Comparison of ENCODE assay signal across 1 cellular context in genomic region chr14:68137704-68138619, GRCh38.
TF ChIP-seq lines count a peak whose summit lies in the region.

No MANE protein-coding gene starts in this region.

TF ChIP-seq in HEK293, 187 proteins besides CTCF, POLR2A, EP300 and RAD21 (continued from another document and continues in another):
- TF ChIP-seq PRDM2 (tag by site-specific recombination; IDR thresholded peaks at IDR 0.05; ENCODE audit: borderline replicate concordance) (no peak), ZNF132 (tag by site-specific recombination; IDR thresholded peaks at IDR 0.05; ENCODE audit: borderline replicate concordance) (no peak), ZSCAN4 (tag by site-specific recombination; IDR thresholded peaks at IDR 0.05) (0 out of 2 replicates have a peak, but pooled peaks have one; percentile 20), IKZF3 (tag by site-specific recombination; IDR thresholded peaks at IDR 0.05) (peak; percentile 95), HOXD13 (CRISPR knock-in tag; IDR thresholded peaks at IDR 0.05; ENCODE audit: borderline replicate concordance) (no peak), RBAK (tag by site-specific recombination; IDR thresholded peaks at IDR 0.05) (no peak), ZNF398 (tag by site-specific recombination; IDR thresholded peaks at IDR 0.05) (no peak), ATF2 (tag by site-specific recombination; IDR thresholded peaks at IDR 0.05; ENCODE audit: low read depth) (peak; percentile 90), ZNF560 (tag by site-specific recombination; IDR thresholded peaks at IDR 0.05; ENCODE audit: borderline replicate concordance) (no peak), ZNF23 (tag by site-specific recombination; IDR thresholded peaks at IDR 0.05; ENCODE audit: borderline replicate concordance) (no peak), ZNF529 (tag by site-specific recombination; IDR thresholded peaks at IDR 0.05; ENCODE audit: insufficient replicate concordance) (no peak), ZNF830 (tag by site-specific recombination; IDR thresholded peaks at IDR 0.05; ENCODE audit: low read depth) (no peak), SALL2 (tag by site-specific recombination; IDR thresholded peaks at IDR 0.05; ENCODE audit: borderline replicate concordance) (no peak), MEIS1 (CRISPR knock-in tag; IDR thresholded peaks at IDR 0.05; ENCODE audit: borderline replicate concordance) (peak; percentile 46; the same call in 1 of the 2 replicates), ZSCAN18 (tag by site-specific recombination; IDR thresholded peaks at IDR 0.05) (no peak), ZNF837 (tag by site-specific recombination; IDR thresholded peaks at IDR 0.05) (no peak), GLI2 (tag by site-specific recombination; IDR thresholded peaks at IDR 0.05; ENCODE audit: borderline replicate concordance, low read depth) (no peak), ZNF639 (tag by site-specific recombination; IDR thresholded peaks at IDR 0.05) (peak; percentile 79), ZNF341 (tag by site-specific recombination; IDR thresholded peaks at IDR 0.05; ENCODE audit: low read depth) (no peak), ZEB2 (tag by site-specific recombination; IDR thresholded peaks at IDR 0.05) (peak; percentile 79), SP2 (tag by site-specific recombination; IDR thresholded peaks at IDR 0.05) (peak; percentile 36), ZNF350 (tag by site-specific recombination; IDR thresholded peaks at IDR 0.05) (no peak), ZNF155 (tag by site-specific recombination; IDR thresholded peaks at IDR 0.05) (no peak), ZNF112 (tag by site-specific recombination; IDR thresholded peaks at IDR 0.05) (no peak), ZNF792 (tag by site-specific recombination; IDR thresholded peaks at IDR 0.05) (no peak), ZNF26 (tag by site-specific recombination; IDR thresholded peaks at IDR 0.05) (no peak), ZNF473 (tag by site-specific recombination; IDR thresholded peaks at IDR 0.05) (no peak), KLF1 (tag by site-specific recombination; IDR thresholded peaks at IDR 0.05) (no peak), PRDM6 (tag by site-specific recombination; IDR thresholded peaks at IDR 0.05) (peak; percentile 94), INSM2 (tag by site-specific recombination; IDR thresholded peaks at IDR 0.05) (peak; percentile 96), ZNF223 (tag by site-specific recombination; IDR thresholded peaks at IDR 0.05) (no peak), ZNF202 (tag by site-specific recombination; IDR thresholded peaks at IDR 0.05; ENCODE audit: borderline replicate concordance) (no peak), ZNF302 (tag by site-specific recombination; IDR thresholded peaks at IDR 0.05; ENCODE audit: low read depth) (no peak), ZBTB44 (tag by site-specific recombination; IDR thresholded peaks at IDR 0.05) (peak; percentile 92), ZNF174 (tag by site-specific recombination; IDR thresholded peaks at IDR 0.05) (no peak), ZNF629 (tag by site-specific recombination; IDR thresholded peaks at IDR 0.05) (peak; percentile 91), ZNF785 (tag by site-specific recombination; IDR thresholded peaks at IDR 0.05) (no peak)
